In genomic region chr10:95467162-95467599, GRCh38 we compare ENCODE assay signal across 1 cellular context.
TF ChIP-seq lines count a peak whose summit lies in the region.

No MANE protein-coding gene starts in this region.

TF ChIP-seq in HepG2, 621 proteins besides CTCF, POLR2A, EP300 and RAD21 (continued from another document and continues in another):
- TF ChIP-seq, protein P1, sequence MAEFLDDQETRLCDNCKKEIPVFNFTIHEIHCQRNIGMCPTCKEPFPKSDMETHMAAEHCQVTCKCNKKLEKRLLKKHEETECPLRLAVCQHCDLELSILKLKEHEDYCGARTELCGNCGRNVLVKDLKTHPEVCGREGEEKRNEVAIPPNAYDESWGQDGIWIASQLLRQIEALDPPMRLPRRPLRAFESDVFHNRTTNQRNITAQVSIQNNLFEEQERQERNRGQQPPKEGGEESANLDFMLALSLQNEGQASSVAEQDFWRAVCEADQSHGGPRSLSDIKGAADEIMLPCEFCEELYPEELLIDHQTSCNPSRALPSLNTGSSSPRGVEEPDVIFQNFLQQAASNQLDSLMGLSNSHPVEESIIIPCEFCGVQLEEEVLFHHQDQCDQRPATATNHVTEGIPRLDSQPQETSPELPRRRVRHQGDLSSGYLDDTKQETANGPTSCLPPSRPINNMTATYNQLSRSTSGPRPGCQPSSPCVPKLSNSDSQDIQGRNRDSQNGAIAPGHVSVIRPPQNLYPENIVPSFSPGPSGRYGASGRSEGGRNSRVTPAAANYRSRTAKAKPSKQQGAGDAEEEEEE (CRISPR knock-in tag; IDR thresholded peaks at IDR 0.05; ENCODE audit: borderline replicate concordance) = 0 out of 2 replicates have a peak, but pooled peaks have one; percentile 21
- TF ChIP-seq MED1 (CRISPR knock-in tag; IDR thresholded peaks at IDR 0.05) = peak; percentile 85
- peak; percentile 50; the same call in 1 of the 2 replicates for TF ChIP-seq KAT8 (CRISPR knock-in tag; IDR thresholded peaks at IDR 0.05)
- TF ChIP-seq ZNF660 (CRISPR knock-in tag; IDR thresholded peaks at IDR 0.05; ENCODE audit: borderline replicate concordance, low read depth) = no peak
- TF ChIP-seq ZNF619 (CRISPR knock-in tag; IDR thresholded peaks at IDR 0.05) = no peak
- TF ChIP-seq PHF8 (CRISPR knock-in tag; IDR thresholded peaks at IDR 0.05) = 0 out of 2 replicates have a peak, but pooled peaks have one; percentile 36
- no peak for TF ChIP-seq SP4 (CRISPR knock-in tag; IDR thresholded peaks at IDR 0.05)
- TF ChIP-seq ISL2 (CRISPR knock-in tag; IDR thresholded peaks at IDR 0.05) = peak; percentile 72; the same call in 1 of the 2 replicates
- no peak for TF ChIP-seq ZNF33B (CRISPR knock-in tag; IDR thresholded peaks at IDR 0.05)
- 0 out of 2 replicates have a peak, but pooled peaks have one; percentile 45 for TF ChIP-seq RFXAP (CRISPR knock-in tag; IDR thresholded peaks at IDR 0.05; ENCODE audit: borderline replicate concordance)
- TF ChIP-seq, protein P2, sequence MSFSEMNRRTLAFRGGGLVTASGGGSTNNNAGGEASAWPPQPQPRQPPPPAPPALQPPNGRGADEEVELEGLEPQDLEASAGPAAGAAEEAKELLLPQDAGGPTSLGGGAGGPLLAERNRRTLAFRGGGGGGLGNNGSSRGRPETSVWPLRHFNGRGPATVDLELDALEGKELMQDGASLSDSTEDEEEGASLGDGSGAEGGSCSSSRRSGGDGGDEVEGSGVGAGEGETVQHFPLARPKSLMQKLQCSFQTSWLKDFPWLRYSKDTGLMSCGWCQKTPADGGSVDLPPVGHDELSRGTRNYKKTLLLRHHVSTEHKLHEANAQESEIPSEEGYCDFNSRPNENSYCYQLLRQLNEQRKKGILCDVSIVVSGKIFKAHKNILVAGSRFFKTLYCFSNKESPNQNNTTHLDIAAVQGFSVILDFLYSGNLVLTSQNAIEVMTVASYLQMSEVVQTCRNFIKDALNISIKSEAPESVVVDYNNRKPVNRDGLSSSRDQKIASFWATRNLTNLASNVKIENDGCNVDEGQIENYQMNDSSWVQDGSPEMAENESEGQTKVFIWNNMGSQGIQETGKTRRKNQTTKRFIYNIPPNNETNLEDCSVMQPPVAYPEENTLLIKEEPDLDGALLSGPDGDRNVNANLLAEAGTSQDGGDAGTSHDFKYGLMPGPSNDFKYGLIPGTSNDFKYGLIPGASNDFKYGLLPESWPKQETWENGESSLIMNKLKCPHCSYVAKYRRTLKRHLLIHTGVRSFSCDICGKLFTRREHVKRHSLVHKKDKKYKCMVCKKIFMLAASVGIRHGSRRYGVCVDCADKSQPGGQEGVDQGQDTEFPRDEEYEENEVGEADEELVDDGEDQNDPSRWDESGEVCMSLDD (CRISPR knock-in tag; IDR thresholded peaks at IDR 0.05; ENCODE audit: borderline replicate concordance) = peak; percentile 65; the same call in 1 of the 2 replicates
- 0 out of 2 replicates have a peak, but pooled peaks have one; percentile 52 for TF ChIP-seq HNF1A (IDR thresholded peaks at IDR 0.05; ENCODE audit: low read depth)
- TF ChIP-seq HNF1A (CRISPR knock-in tag; IDR thresholded peaks at IDR 0.05; ENCODE audit: borderline replicate concordance) = no peak
- peak; percentile 78; the same call in 1 of the 2 replicates for TF ChIP-seq ETV5 (CRISPR knock-in tag; IDR thresholded peaks at IDR 0.05; ENCODE audit: borderline replicate concordance)
- peak; percentile 95 for TF ChIP-seq ZNF264 (CRISPR knock-in tag; IDR thresholded peaks at IDR 0.05)
- no peak for TF ChIP-seq ZNF891 (CRISPR knock-in tag; IDR thresholded peaks at IDR 0.05)
- TF ChIP-seq ZBTB3 (CRISPR knock-in tag; IDR thresholded peaks at IDR 0.05; ENCODE audit: borderline replicate concordance, low read depth) = no peak
- TF ChIP-seq YY1 (IDR thresholded peaks at IDR 0.05; ENCODE audit: insufficient read depth, insufficient replicate concordance, low read depth, low read length) = peak; percentile 57
- peak; percentile 24; the same call in 1 of the 2 replicates for TF ChIP-seq ATF1 (CRISPR knock-in tag; IDR thresholded peaks at IDR 0.05)
- TF ChIP-seq SP5 (CRISPR knock-in tag; IDR thresholded peaks at IDR 0.05; ENCODE audit: borderline replicate concordance, low read depth) = peak; percentile 67
- peak; percentile 60 for TF ChIP-seq FOSL2 (CRISPR knock-in tag; IDR thresholded peaks at IDR 0.05)
- TF ChIP-seq SALL2 (CRISPR knock-in tag; IDR thresholded peaks at IDR 0.05) = 0 out of 2 replicates have a peak, but pooled peaks have one; percentile 35
- TF ChIP-seq GATAD2A (CRISPR knock-in tag; IDR thresholded peaks at IDR 0.05) = peak; percentile 89
- TF ChIP-seq NBN (conservative IDR thresholded peaks at IDR 0.05) = no peak
- TF ChIP-seq, protein P3, sequence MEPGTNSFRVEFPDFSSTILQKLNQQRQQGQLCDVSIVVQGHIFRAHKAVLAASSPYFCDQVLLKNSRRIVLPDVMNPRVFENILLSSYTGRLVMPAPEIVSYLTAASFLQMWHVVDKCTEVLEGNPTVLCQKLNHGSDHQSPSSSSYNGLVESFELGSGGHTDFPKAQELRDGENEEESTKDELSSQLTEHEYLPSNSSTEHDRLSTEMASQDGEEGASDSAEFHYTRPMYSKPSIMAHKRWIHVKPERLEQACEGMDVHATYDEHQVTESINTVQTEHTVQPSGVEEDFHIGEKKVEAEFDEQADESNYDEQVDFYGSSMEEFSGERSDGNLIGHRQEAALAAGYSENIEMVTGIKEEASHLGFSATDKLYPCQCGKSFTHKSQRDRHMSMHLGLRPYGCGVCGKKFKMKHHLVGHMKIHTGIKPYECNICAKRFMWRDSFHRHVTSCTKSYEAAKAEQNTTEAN (CRISPR knock-in tag; conservative IDR thresholded peaks at IDR 0.05) = peak; percentile 72; the same call in 1 of the 2 replicates
- TF ChIP-seq ZNF383 (CRISPR knock-in tag; IDR thresholded peaks at IDR 0.05; ENCODE audit: borderline replicate concordance) = no peak
- TF ChIP-seq BORCS8-MEF2B (CRISPR knock-in tag; IDR thresholded peaks at IDR 0.05) = no peak
- 0 out of 2 replicates have a peak, but pooled peaks have one; percentile 26 for TF ChIP-seq WIZ (CRISPR knock-in tag; IDR thresholded peaks at IDR 0.05)
- TF ChIP-seq BCL6 (CRISPR knock-in tag; IDR thresholded peaks at IDR 0.05) = peak; percentile 39; the same call in 1 of the 2 replicates
- TF ChIP-seq ZNF788 (CRISPR knock-in tag; IDR thresholded peaks at IDR 0.05; ENCODE audit: borderline replicate concordance) = peak; percentile 35; the same call in 1 of the 2 replicates
- no peak for TF ChIP-seq ZNF513 (CRISPR knock-in tag; conservative IDR thresholded peaks at IDR 0.05)
- TF ChIP-seq, protein P4, sequence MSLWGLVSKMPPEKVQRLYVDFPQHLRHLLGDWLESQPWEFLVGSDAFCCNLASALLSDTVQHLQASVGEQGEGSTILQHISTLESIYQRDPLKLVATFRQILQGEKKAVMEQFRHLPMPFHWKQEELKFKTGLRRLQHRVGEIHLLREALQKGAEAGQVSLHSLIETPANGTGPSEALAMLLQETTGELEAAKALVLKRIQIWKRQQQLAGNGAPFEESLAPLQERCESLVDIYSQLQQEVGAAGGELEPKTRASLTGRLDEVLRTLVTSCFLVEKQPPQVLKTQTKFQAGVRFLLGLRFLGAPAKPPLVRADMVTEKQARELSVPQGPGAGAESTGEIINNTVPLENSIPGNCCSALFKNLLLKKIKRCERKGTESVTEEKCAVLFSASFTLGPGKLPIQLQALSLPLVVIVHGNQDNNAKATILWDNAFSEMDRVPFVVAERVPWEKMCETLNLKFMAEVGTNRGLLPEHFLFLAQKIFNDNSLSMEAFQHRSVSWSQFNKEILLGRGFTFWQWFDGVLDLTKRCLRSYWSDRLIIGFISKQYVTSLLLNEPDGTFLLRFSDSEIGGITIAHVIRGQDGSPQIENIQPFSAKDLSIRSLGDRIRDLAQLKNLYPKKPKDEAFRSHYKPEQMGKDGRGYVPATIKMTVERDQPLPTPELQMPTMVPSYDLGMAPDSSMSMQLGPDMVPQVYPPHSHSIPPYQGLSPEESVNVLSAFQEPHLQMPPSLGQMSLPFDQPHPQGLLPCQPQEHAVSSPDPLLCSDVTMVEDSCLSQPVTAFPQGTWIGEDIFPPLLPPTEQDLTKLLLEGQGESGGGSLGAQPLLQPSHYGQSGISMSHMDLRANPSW (CRISPR knock-in tag; IDR thresholded peaks at IDR 0.05; ENCODE audit: borderline replicate concordance) = 0 out of 2 replicates have a peak, but pooled peaks have one; percentile 27
- TF ChIP-seq HDAC2 (CRISPR knock-in tag; IDR thresholded peaks at IDR 0.05) = peak; percentile 72
- peak; percentile 43; the same call in 1 of the 2 replicates for TF ChIP-seq ZNF710 (CRISPR knock-in tag; IDR thresholded peaks at IDR 0.05; ENCODE audit: borderline replicate concordance)
- peak; percentile 36; the same call in 1 of the 2 replicates for TF ChIP-seq MIXL1 (CRISPR knock-in tag; IDR thresholded peaks at IDR 0.05)
- TF ChIP-seq TBX3 (IDR thresholded peaks at IDR 0.05; ENCODE audit: borderline replicate concordance) = peak; percentile 46; the same call in 1 of the 2 replicates
- no peak for TF ChIP-seq NFRKB (IDR thresholded peaks at IDR 0.05)
- peak; percentile 87 for TF ChIP-seq ZNF687 (CRISPR knock-in tag; IDR thresholded peaks at IDR 0.05)
- peak; percentile 61 for TF ChIP-seq CEBPG (CRISPR knock-in tag; IDR thresholded peaks at IDR 0.05)
- TF ChIP-seq NCOA2 (CRISPR knock-in tag; IDR thresholded peaks at IDR 0.05) = peak; percentile 84
